Comparison of ENCODE assay signal across 20 cellular contexts in genomic region chr17:31835984-31836383, GRCh38. TPM values are rescaled to one million over a fixed set of nuclear protein-coding genes. Genes with fewer than 3 reads are reported as not detected.
DNase-seq lines count a peak whose midpoint lies in the region; ATAC-seq and TF ChIP-seq lines count a peak whose summit lies in the region.
"Had no signal": no experiment of that assay in that cellular context is flagged by ENCODE, and none has a peak within 500 bp of the region (broad histone marks: within the 10 kb centered on the region; RNA-seq: fewer than 3 reads in every experiment).

No MANE protein-coding gene starts in this region.

- DNase-seq in AG10803 (ENCODE audit: low read depth) (peak; percentile 44), EL (peak; percentile 33), fibroblast of the aortic adventitia (ENCODE audit: low read depth) (peak; percentile 58), DMS53 treated with DMSO at 0.1 percent for 48 hours (lab: John Stamatoyannopoulos, UW; ENCODE audit: unreplicated experiment) (no peak), iPS-NIHi11 (ENCODE audit: low spot score) (no peak)
- DNase-seq: 8988T; BE2C; C1 segment of cervical spinal cord; Caco-2; Calu3; CD4-positive, alpha-beta memory T cell; CD4-positive, CD25-positive, alpha-beta regulatory T cell; CD8-positive, alpha-beta memory T cell; DMS79; DND-41; GDM1 had no signal

- H3K4me3 ChIP-seq in AG10803 (ENCODE audit: low read length) (no peak overlapping the region), fibroblast of the aortic adventitia (ENCODE audit: low read depth, low read length) (no peak overlapping the region)
- H3K4me3 ChIP-seq: BLaER1, GM12878 had no signal

- ATAC-seq in HG03045 (IDR thresholded peaks at IDR 0.05; ENCODE audit: unreplicated experiment) (no peak), GM19351 (IDR thresholded peaks at IDR 0.05; ENCODE audit: unreplicated experiment) (no peak)
- ATAC-seq: GM12878 had no signal

- TF ChIP-seq CTCF in AG10803 (conservative IDR thresholded peaks at IDR 0.05; ENCODE audit: low read length) = no peak
- no peak for TF ChIP-seq CTCF in fibroblast of the aortic adventitia (IDR thresholded peaks at IDR 0.05; ENCODE audit: insufficient read depth, low read length)

RNA-seq across cellular contexts. Expression of gene COPRS, which starts 23.1 kb away (rescaled TPM):
- 97.1 and 202 TPM in 2 replicates for total RNA-seq in fibroblast of the aortic adventitia (ENCODE audit: low replicate concordance)

Comparison
In these comparisons a context has a peak if more than half of its experiments do, and no peak if none do; other contexts are left out.
1. DNase-seq: peak in AG10803 (single experiment), EL (single experiment) and fibroblast of the aortic adventitia (single experiment); none in DMS53 treated with DMSO at 0.1 percent for 48 hours (single experiment) and iPS-NIHi11 (single experiment).